ENCODE assay signal across 16 cellular contexts in the genomic region with DNA sequence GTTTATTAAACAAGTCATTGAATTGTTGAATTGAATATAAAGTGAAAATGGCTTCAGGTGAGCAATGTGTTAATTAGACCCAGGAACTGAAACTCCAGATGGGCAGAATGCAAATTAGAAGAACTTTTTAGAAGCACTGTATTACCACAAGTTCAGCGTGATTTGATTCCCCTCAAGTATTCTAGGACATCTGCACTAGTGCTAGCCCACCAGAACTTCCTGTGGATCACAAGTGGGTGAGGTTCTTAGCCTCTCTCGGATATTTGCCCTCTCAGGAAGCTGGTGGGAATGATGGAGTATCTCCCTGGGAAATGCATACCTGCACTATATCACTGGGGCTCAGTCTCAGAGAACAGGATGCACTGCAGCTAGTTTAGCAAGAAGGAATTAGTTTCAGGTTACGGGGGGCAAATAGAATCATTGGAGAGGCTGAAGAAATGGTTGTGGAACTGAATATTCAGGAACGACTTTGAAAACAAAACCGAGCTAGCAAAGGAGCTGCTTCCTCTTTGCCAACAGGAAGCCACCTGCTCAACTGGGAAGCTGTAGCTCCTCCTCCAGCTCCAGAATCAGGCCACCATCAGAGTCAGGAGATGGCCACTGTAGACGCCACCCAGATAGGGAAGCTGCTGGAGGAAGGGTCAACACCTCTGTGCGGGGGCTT.
DNase-seq lines count a peak whose midpoint lies in the region; ATAC-seq and TF ChIP-seq lines count a peak whose summit lies in the region.
"Had no signal": no experiment of that assay in that cellular context is flagged by ENCODE, and none has a peak within 500 bp of the region (broad histone marks: within the 10 kb centered on the region; RNA-seq: fewer than 3 reads in every experiment).

No MANE protein-coding gene starts in this region.

- intact Hi-C loops in activated B cell treated with CpG ODN at 0.5 μM for 24 hours (cut with micrococcal nuclease) (loop anchor here (2.0 kb wide), 1 partner anchor 79 kb away; the partner anchor contains the start of gene NADSYN1), colonic mucosa (cut with DNase I) (no loop called here)

- H3K9me3 ChIP-seq in colonic mucosa = no peaks in the 10 kb centered on the region
- H3K9me3 ChIP-seq: esophagus squamous epithelium had no signal

- H3K9me3 Mint-ChIP-seq in activated B cell treated with CpG ODN at 0.5 μM for 24 hours = peaks cover 4% of the 10 kb centered on the region
- no peaks in the 10 kb centered on the region for H3K9me3 Mint-ChIP-seq in osteocyte (ENCODE audit: unreplicated experiment)

- H3K27ac ChIP-seq in colonic mucosa = no peak overlapping the region
- H3K27ac ChIP-seq: coronary artery, esophagus squamous epithelium had no signal

- ATAC-seq in GM18502 (IDR thresholded peaks at IDR 0.05; ENCODE audit: poor library complexity, unreplicated experiment) = peak; percentile 64
- ATAC-seq in GM21423 (IDR thresholded peaks at IDR 0.05; ENCODE audit: unreplicated experiment) = peak; percentile 58
- ATAC-seq in HG03196 (IDR thresholded peaks at IDR 0.05; ENCODE audit: unreplicated experiment) = peak; percentile 52
- peak; percentile 85 for ATAC-seq in activated B cell treated with CpG ODN at 0.5 μM for 24 hours (ENCODE audit: low read depth)
- ATAC-seq: left ventricle myocardium superior, T-cell had no signal

- no peaks in the 10 kb centered on the region for H3K4me1 ChIP-seq in colonic mucosa
- H3K4me1 ChIP-seq: esophagus squamous epithelium had no signal

- POLR2A ChIA-PET in activated B cell treated with CpG ODN at 0.5 μM for 24 hours (lab: Charles Lee) = interaction anchor here (0.9 to 1.1 kb wide), 2 partner anchors 9 to 75 kb away, joined by 3 to 6 read pairs; partner anchors contain the start of gene DHCR7

- H3K4me3 Mint-ChIP-seq in activated B cell treated with CpG ODN at 0.5 μM for 24 hours (peak overlapping the region; percentile 68), osteocyte (ENCODE audit: unreplicated experiment) (no peak overlapping the region)
- H3K4me3 Mint-ChIP-seq: T-cell had no signal

- no peaks in the 10 kb centered on the region for H3K36me3 ChIP-seq in colonic mucosa
- H3K36me3 ChIP-seq: esophagus squamous epithelium had no signal

- no peak overlapping the region for H3K4me3 ChIP-seq in colonic mucosa
- H3K4me3 ChIP-seq: coronary artery, esophagus squamous epithelium had no signal

- H3K36me3 Mint-ChIP-seq in activated B cell treated with CpG ODN at 0.5 μM for 24 hours (ENCODE audit: low read depth) (no peaks in the 10 kb centered on the region), osteocyte (ENCODE audit: unreplicated experiment) (no peaks in the 10 kb centered on the region)
- H3K36me3 Mint-ChIP-seq: T-cell had no signal

- H3K27me3 ChIP-seq in colonic mucosa = no peaks in the 10 kb centered on the region

- CTCF ChIA-PET in activated B cell treated with CpG ODN at 0.5 μM for 24 hours (lab: Charles Lee) = interaction anchor here (1.0 kb wide), 1 partner anchor 75 kb away, joined by 3 read pairs; no protein-coding TSS in a partner anchor

- DNase-seq in activated B cell treated with CpG ODN at 0.5 μM for 24 hours = no peak
- no peak for DNase-seq in colonic mucosa
- DNase-seq in osteocyte (ENCODE audit: extremely low spot score, unreplicated experiment) = no peak
- DNase-seq in NCI-H128 (lab: John Stamatoyannopoulos, UW; ENCODE audit: unreplicated experiment) = no peak
- no peak for DNase-seq in activated CD8-positive, alpha-beta memory T cell treated with anti-CD3 and anti-CD28 coated beads for 24 hours
- DNase-seq: activated CD4-positive, CD25-positive, alpha-beta regulatory T cell treated with anti-CD3 and anti-CD28 coated beads, Interleukin-2, amount 50 U/mL, for 72 hours; amygdala; EL; esophagus squamous epithelium; left ventricle myocardium superior; NCI-H2171 treated with DMSO at 0.1 percent for 48 hours; T-cell had no signal

- H3K27me3 Mint-ChIP-seq in activated B cell treated with CpG ODN at 0.5 μM for 24 hours (peaks cover 5% of the 10 kb centered on the region), osteocyte (ENCODE audit: unreplicated experiment) (peaks cover 30% of the 10 kb centered on the region)

- peaks cover 75% of the 10 kb centered on the region for H3K4me1 Mint-ChIP-seq in activated B cell treated with CpG ODN at 0.5 μM for 24 hours
- no peaks in the 10 kb centered on the region for H3K4me1 Mint-ChIP-seq in osteocyte (ENCODE audit: unreplicated experiment)

- TF ChIP-seq CTCF in activated B cell treated with CpG ODN at 0.5 μM for 24 hours (IDR thresholded peaks at IDR 0.05) (no peak), colonic mucosa (IDR thresholded peaks at IDR 0.05) (no peak), osteocyte (IDR thresholded peaks at IDR 0.05) (no peak)

- no peak overlapping the region for H3K9ac ChIP-seq in colonic mucosa (ENCODE audit: low read depth in 2 of 2, low read length in 2 of 2)

- H3K27ac Mint-ChIP-seq in activated B cell treated with CpG ODN at 0.5 μM for 24 hours (peak overlapping the region; percentile 68), osteocyte (ENCODE audit: unreplicated experiment) (no peak overlapping the region)
- H3K27ac Mint-ChIP-seq: T-cell had no signal
